In the genomic region with DNA sequence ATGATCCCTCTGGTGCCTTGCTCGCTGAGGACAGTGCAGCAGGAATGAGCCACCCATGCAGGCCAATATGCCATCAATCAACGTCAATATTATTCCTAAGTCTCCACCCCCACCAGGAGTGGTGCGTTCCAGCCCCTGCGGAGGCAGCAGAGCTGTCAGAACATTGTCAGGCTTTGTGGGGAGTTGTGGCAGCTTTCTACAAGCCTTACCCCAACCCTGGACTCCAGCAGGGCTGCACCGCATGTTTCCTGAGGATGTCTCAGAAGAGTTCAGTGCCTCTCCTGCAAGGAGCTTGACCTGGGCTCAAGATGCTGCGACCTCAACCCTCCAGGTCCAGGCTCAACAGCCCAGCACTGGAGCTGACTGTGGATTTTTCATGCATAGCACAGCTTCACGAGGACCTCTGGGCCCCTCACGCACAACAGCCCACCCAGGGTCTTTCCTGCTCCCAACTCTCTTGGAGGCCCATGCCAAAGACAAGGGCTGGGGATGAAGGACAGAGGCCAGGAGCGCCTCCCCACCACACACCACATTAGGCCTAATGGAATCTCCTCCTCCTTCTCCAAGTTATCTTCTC, we compare ENCODE assay signal across 1 cellular context.
TF ChIP-seq lines count a peak whose summit lies in the region.

No MANE protein-coding gene starts in this region.

TF ChIP-seq in H1, 55 proteins besides CTCF, POLR2A, EP300 and RAD21:
- TF ChIP-seq SP1 (IDR thresholded peaks at IDR 0.05; ENCODE audit: low read depth, low read length): no peak
- TF ChIP-seq FOSL1 (IDR thresholded peaks at IDR 0.05; ENCODE audit: insufficient read depth, low read depth, low read length): no peak
- TF ChIP-seq E2F6 (IDR thresholded peaks at IDR 0.05): no peak
- no peak for TF ChIP-seq TCF12 (IDR thresholded peaks at IDR 0.05; ENCODE audit: low read depth, low read length)
- no peak for TF ChIP-seq TAF7 (optimal IDR thresholded peaks at IDR 0.05; ENCODE audit: borderline replicate concordance, low read depth, low read length)
- TF ChIP-seq KDM4A (IDR thresholded peaks at IDR 0.05; ENCODE audit: low read depth, low read length, severe bottlenecking): no peak
- TF ChIP-seq SRF (IDR thresholded peaks at IDR 0.05; ENCODE audit: low read depth, low read length): no peak
TF ChIP-seq in H1: peak in this region for 0.
